In genomic region chr2:119694470-119694993, GRCh38 we compare ENCODE assay signal across 1 cellular context.
TF ChIP-seq lines count a peak whose summit lies in the region.

No MANE protein-coding gene starts in this region.

TF ChIP-seq in HepG2, 621 proteins besides CTCF, POLR2A, EP300 and RAD21 (continues in another document):
- TF ChIP-seq, protein P1, sequence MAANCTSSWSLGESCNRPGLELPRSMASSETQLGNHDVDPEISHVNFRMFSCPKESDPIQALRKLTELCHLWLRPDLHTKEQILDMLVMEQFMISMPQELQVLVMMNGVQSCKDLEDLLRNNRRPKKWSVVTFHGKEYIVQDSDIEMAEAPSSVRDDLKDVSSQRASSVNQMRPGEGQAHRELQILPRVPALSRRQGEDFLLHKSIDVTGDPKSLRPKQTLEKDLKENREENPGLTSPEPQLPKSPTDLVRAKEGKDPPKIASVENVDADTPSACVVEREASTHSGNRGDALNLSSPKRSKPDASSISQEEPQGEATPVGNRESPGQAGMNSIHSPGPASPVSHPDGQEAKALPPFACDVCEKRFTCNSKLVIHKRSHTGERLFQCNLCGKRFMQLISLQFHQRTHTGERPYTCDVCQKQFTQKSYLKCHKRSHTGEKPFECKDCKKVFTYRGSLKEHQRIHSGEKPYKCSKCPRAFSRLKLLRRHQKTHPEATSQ (CRISPR knock-in tag; IDR thresholded peaks at IDR 0.05; ENCODE audit: borderline replicate concordance), result no peak
- no peak for TF ChIP-seq GMEB1 (CRISPR knock-in tag; IDR thresholded peaks at IDR 0.05; ENCODE audit: borderline replicate concordance)
- no peak for TF ChIP-seq ZSCAN29 (CRISPR knock-in tag; conservative IDR thresholded peaks at IDR 0.05)
- no peak for TF ChIP-seq IKZF5 (CRISPR knock-in tag; IDR thresholded peaks at IDR 0.05)
- no peak for TF ChIP-seq ZNF383 (CRISPR knock-in tag; IDR thresholded peaks at IDR 0.05; ENCODE audit: borderline replicate concordance)
- TF ChIP-seq ZBTB25 (CRISPR knock-in tag; IDR thresholded peaks at IDR 0.05), result no peak
- TF ChIP-seq ZNF274 (CRISPR knock-in tag; IDR thresholded peaks at IDR 0.05), result peak; percentile 62; the same call in 1 of the 2 replicates
- no peak for TF ChIP-seq ZNF776 (CRISPR knock-in tag; IDR thresholded peaks at IDR 0.05)
- TF ChIP-seq, protein P2, sequence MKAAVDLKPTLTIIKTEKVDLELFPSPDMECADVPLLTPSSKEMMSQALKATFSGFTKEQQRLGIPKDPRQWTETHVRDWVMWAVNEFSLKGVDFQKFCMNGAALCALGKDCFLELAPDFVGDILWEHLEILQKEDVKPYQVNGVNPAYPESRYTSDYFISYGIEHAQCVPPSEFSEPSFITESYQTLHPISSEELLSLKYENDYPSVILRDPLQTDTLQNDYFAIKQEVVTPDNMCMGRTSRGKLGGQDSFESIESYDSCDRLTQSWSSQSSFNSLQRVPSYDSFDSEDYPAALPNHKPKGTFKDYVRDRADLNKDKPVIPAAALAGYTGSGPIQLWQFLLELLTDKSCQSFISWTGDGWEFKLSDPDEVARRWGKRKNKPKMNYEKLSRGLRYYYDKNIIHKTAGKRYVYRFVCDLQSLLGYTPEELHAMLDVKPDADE (CRISPR knock-in tag; IDR thresholded peaks at IDR 0.05), result no peak
- TF ChIP-seq, protein P3, sequence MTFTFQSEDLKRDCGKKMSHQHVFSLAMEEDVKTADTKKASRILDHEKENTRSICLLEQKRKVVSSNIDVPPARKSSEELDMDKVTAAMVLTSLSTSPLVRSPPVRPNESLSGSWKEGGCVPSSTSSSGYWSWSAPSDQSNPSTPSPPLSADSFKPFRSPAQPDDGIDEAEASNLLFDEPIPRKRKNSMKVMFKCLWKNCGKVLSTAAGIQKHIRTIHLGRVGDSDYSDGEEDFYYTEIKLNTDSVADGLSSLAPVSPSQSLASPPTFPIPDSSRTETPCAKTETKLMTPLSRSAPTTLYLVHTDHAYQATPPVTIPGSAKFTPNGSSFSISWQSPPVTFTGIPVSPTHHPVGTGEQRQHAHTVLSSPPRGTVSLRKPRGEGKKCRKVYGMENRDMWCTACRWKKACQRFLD (CRISPR knock-in tag; IDR thresholded peaks at IDR 0.05; ENCODE audit: borderline replicate concordance), result no peak
- no peak for TF ChIP-seq MYC (CRISPR knock-in tag; IDR thresholded peaks at IDR 0.05; ENCODE audit: borderline replicate concordance)
- TF ChIP-seq THAP7 (CRISPR knock-in tag; IDR thresholded peaks at IDR 0.05), result no peak
- TF ChIP-seq IKZF4 (CRISPR knock-in tag; IDR thresholded peaks at IDR 0.05; ENCODE audit: borderline replicate concordance, low read depth, not compliant biosample characterization), result no peak
- no peak for TF ChIP-seq KMT2B (CRISPR knock-in tag; IDR thresholded peaks at IDR 0.05)
- no peak; the same call in 1 of the 2 replicates for TF ChIP-seq FLYWCH1 (CRISPR knock-in tag; IDR thresholded peaks at IDR 0.05)
- TF ChIP-seq RXRB (CRISPR knock-in tag; IDR thresholded peaks at IDR 0.05; ENCODE audit: borderline replicate concordance), result no peak
- TF ChIP-seq ZBTB34 (CRISPR knock-in tag; IDR thresholded peaks at IDR 0.05), result no peak
- TF ChIP-seq, protein P4, sequence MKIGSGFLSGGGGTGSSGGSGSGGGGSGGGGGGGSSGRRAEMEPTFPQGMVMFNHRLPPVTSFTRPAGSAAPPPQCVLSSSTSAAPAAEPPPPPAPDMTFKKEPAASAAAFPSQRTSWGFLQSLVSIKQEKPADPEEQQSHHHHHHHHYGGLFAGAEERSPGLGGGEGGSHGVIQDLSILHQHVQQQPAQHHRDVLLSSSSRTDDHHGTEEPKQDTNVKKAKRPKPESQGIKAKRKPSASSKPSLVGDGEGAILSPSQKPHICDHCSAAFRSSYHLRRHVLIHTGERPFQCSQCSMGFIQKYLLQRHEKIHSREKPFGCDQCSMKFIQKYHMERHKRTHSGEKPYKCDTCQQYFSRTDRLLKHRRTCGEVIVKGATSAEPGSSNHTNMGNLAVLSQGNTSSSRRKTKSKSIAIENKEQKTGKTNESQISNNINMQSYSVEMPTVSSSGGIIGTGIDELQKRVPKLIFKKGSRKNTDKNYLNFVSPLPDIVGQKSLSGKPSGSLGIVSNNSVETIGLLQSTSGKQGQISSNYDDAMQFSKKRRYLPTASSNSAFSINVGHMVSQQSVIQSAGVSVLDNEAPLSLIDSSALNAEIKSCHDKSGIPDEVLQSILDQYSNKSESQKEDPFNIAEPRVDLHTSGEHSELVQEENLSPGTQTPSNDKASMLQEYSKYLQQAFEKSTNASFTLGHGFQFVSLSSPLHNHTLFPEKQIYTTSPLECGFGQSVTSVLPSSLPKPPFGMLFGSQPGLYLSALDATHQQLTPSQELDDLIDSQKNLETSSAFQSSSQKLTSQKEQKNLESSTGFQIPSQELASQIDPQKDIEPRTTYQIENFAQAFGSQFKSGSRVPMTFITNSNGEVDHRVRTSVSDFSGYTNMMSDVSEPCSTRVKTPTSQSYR (CRISPR knock-in tag; IDR thresholded peaks at IDR 0.05; ENCODE audit: borderline replicate concordance), result no peak
- no peak for TF ChIP-seq ZFP82 (CRISPR knock-in tag; IDR thresholded peaks at IDR 0.05; ENCODE audit: borderline replicate concordance)
- TF ChIP-seq HNRNPL (IDR thresholded peaks at IDR 0.05; ENCODE audit: low read depth, low read length), result no peak
- no peak for TF ChIP-seq ZNF275 (CRISPR knock-in tag; IDR thresholded peaks at IDR 0.05; ENCODE audit: borderline replicate concordance)
- no peak for TF ChIP-seq KDM4B (CRISPR knock-in tag; IDR thresholded peaks at IDR 0.05)
- TF ChIP-seq TCF12 (IDR thresholded peaks at IDR 0.05), result no peak
- TF ChIP-seq TCF12 (CRISPR knock-in tag; IDR thresholded peaks at IDR 0.05), result no peak
- TF ChIP-seq ZNF816 (CRISPR knock-in tag; IDR thresholded peaks at IDR 0.05; ENCODE audit: borderline replicate concordance), result no peak
- TF ChIP-seq SYNCRIP (IDR thresholded peaks at IDR 0.05; ENCODE audit: insufficient read depth, low read depth, low read length), result no peak
- no peak for TF ChIP-seq SP5 (CRISPR knock-in tag; IDR thresholded peaks at IDR 0.05; ENCODE audit: borderline replicate concordance, low read depth)
- no peak for TF ChIP-seq ARID3A (IDR thresholded peaks at IDR 0.05; ENCODE audit: low read depth, low read length)
- TF ChIP-seq BRD4 (CRISPR knock-in tag; IDR thresholded peaks at IDR 0.05), result no peak
- TF ChIP-seq ARNTL (CRISPR knock-in tag; IDR thresholded peaks at IDR 0.05), result no peak
- TF ChIP-seq BCL6 (CRISPR knock-in tag; IDR thresholded peaks at IDR 0.05), result no peak; the same call in 1 of the 2 replicates
- no peak for TF ChIP-seq HOXA7 (CRISPR knock-in tag; IDR thresholded peaks at IDR 0.05)
- no peak for TF ChIP-seq ZNF598 (CRISPR knock-in tag; IDR thresholded peaks at IDR 0.05; ENCODE audit: borderline replicate concordance)
- 0 out of 2 replicates have a peak, but pooled peaks have one; percentile 9 for TF ChIP-seq ZSCAN21 (CRISPR knock-in tag; IDR thresholded peaks at IDR 0.05; ENCODE audit: borderline replicate concordance)
- TF ChIP-seq U2AF1 (optimal IDR thresholded peaks at IDR 0.05; ENCODE audit: low read depth, low read length), result no peak
- no peak for TF ChIP-seq ZNF746 (CRISPR knock-in tag; IDR thresholded peaks at IDR 0.05)
- no peak for TF ChIP-seq ZNF503 (CRISPR knock-in tag; IDR thresholded peaks at IDR 0.05)
- TF ChIP-seq NAIF1 (CRISPR knock-in tag; IDR thresholded peaks at IDR 0.05; ENCODE audit: borderline replicate concordance), result no peak
- no peak for TF ChIP-seq TFDP1 (CRISPR knock-in tag; IDR thresholded peaks at IDR 0.05; ENCODE audit: borderline replicate concordance)
- no peak for TF ChIP-seq ZNF724P (CRISPR knock-in tag; IDR thresholded peaks at IDR 0.05; ENCODE audit: borderline replicate concordance)
